ENCODE assay signal across 26 cellular contexts in the genomic region with DNA sequence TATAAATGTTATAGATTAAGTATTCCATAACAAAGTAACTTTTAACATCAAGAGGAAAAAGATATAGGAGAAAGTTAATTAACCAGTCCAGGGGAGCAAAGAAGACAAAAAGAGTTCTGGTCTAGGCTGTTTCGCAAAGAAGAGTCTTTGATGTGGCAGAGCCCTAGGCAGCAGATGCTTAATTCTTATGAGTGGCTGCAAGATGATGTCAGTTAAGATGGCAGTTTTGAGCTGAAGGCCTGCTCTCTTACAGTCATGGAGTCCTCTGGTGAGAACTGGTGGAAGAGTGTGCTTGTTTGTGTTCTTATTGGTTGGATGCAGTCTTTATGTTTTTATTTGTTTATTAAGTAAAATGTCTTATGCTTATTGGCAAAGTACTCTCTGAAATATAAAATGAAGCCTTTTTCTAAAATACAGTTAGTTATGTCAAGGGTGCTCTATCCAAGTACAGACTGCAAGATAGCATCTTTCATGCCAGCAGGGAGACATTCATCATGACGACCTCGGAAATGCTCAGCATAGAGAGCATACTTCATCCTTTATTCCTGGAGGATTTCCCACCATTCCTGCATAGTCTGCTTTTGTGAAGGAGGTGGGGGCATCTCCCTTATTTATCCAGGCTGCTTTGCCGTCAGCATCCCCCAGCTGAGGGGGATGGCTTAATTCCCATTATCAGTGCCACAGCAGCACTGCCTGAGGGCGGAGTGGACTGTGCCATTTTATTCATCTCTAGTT.
"Had no signal": no experiment of that assay in that cellular context is flagged by ENCODE, and none has a peak within 500 bp of the region (broad histone marks: within the 10 kb centered on the region; RNA-seq: fewer than 3 reads in every experiment).

No MANE protein-coding gene starts in this region.

- ATAC-seq: activated T-helper 17 cell treated with anti-CD3 and anti-CD28 coated beads, Interleukin-2, amount 50 U/mL, for 72 hours; PC-3; T-helper 17 cell; WTC11 had no signal

- H3K27ac Mint-ChIP-seq: activated naive CD4-positive, alpha-beta T cell treated with anti-CD3 and anti-CD28 coated beads for 36 hours; activated naive CD8-positive, alpha-beta T cell; activated T-helper 17 cell treated with anti-CD3 and anti-CD28 coated beads, Interleukin-2, amount 50 U/mL, for 72 hours; T-helper 17 cell; WTC11 had no signal

- H3K4me3 ChIP-seq: coronary artery, SJSA1 had no signal

- H3K4me1 ChIP-seq: SJSA1 had no signal

- H3K4me3 Mint-ChIP-seq: activated naive CD4-positive, alpha-beta T cell treated with anti-CD3 and anti-CD28 coated beads for 36 hours; activated naive CD8-positive, alpha-beta T cell; activated T-helper 17 cell treated with anti-CD3 and anti-CD28 coated beads, Interleukin-2, amount 50 U/mL, for 72 hours; T-helper 17 cell; WTC11 had no signal

- H3K27me3 ChIP-seq: SJSA1 had no signal

- DNase-seq: activated CD4-positive, alpha-beta T cell treated with anti-CD3 and anti-CD28 coated beads for 48 hours; activated CD4-positive, alpha-beta T cell treated with anti-CD3 and anti-CD28 coated beads, Interleukin-2, amount 50 U/mL, for 48 hours; activated CD4-positive, CD25-positive, alpha-beta regulatory T cell treated with anti-CD3 and anti-CD28 coated beads, Interleukin-2, amount 50 U/mL, for 72 hours; activated CD8-positive, alpha-beta memory T cell treated with anti-CD3 and anti-CD28 coated beads for 24 hours; activated gamma-delta T cell; activated naive CD4-positive, alpha-beta T cell treated with anti-CD3 and anti-CD28 coated beads for 36 hours; activated T-cell treated with anti-CD3 and anti-CD28 coated beads, Interleukin-2, amount 50 U/mL, for 48 hours; central memory CD4-positive, alpha-beta T cell; Kasumi-1; NCI-H1048; NCI-H146; NCI-H1930; NCI-H2171; NCI-H2227 treated with DMSO at 0.1 percent for 48 hours; NCI-H446 treated with DMSO at 0.1 percent for 48 hours; NCI-H526; NK-92 treated with Interleukin-12 subunit alpha and Interleukin-12 subunit beta, amount 100 ng/mL, for 24 hours; PC-3; SHP77; T-helper 17 cell; T-helper 9 cell had no signal

- H3K9me3 Mint-ChIP-seq: activated naive CD4-positive, alpha-beta T cell treated with anti-CD3 and anti-CD28 coated beads for 36 hours; activated T-helper 17 cell treated with anti-CD3 and anti-CD28 coated beads, Interleukin-2, amount 50 U/mL, for 72 hours had no signal

- H3K27ac ChIP-seq: coronary artery, SJSA1 had no signal

- H3K36me3 ChIP-seq: SJSA1 had no signal

- H3K9me3 ChIP-seq: SJSA1 had no signal

- H3K36me3 Mint-ChIP-seq: activated naive CD8-positive, alpha-beta T cell; WTC11 had no signal

- H3K4me1 Mint-ChIP-seq: activated T-helper 17 cell treated with anti-CD3 and anti-CD28 coated beads, Interleukin-2, amount 50 U/mL, for 72 hours; T-helper 17 cell; WTC11 had no signal
